Comparison of ENCODE assay signal across 15 cellular contexts in the genomic region with DNA sequence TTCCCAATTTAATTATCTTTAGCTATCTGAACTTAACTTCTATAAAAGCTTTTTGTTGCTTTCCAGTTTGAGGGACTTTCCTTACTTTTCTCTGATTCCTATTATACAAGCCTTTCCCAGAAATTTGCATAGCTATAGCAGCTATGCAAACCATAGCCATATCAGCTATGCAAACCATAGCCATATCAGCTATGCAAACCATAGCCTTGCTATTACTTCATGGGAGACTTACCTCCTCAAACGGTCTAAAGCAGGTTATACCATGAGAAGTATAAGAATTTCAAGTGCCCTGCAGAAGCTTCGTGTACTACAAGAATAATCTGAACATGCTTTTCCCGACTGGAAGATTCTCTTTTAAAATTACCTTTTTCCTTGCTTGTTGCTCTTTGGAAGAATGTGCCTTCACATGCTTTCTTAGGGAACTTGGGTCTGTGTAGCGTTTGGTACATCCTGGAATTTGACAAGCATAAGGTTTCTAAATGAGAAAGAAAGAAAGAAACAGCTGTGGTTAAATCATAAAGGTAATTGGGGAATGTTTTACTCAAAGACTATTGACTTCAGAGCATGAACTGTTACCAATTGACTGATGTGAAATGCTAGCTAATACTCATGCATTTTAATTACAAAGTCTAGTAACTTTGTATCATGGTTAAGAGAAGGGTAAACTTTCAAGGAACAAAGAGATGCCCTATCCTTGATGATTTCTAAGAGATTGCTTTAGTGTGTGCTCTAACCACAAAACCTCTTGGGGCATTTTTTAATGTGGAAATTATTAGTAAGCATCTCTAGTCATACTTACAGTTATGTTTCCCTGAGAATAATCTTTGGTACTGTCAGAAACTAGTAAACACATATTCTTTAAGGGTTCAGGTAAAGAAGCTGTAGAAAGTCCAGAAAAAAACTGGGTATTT.
DNase-seq lines count a peak whose midpoint lies in the region; ATAC-seq, FAIRE-seq and TF ChIP-seq lines count a peak whose summit lies in the region.
"Had no signal": no experiment of that assay in that cellular context is flagged by ENCODE, and none has a peak within 500 bp of the region (broad histone marks: within the 10 kb centered on the region; RNA-seq: fewer than 3 reads in every experiment).

No MANE protein-coding gene starts in this region.

- no peak overlapping the region for H3K23ac ChIP-seq in neuronal stem cell (ENCODE audit: low read depth, low read length, poor library complexity)

- H3K4ac ChIP-seq in neuronal stem cell (ENCODE audit: low read length), result no peak overlapping the region

- no peak overlapping the region for H2AK5ac ChIP-seq in neuronal stem cell (ENCODE audit: low read depth, low read length)

- H3K9me3 ChIP-seq in astrocyte (ENCODE audit: insufficient read depth, low read depth, low read length) (no peaks in the 10 kb centered on the region), neuronal stem cell (replicated peaks in 1 of 2; ENCODE audit: control insufficient read depth in 2 of 2, insufficient read depth in 1 of 2, low read depth in 1 of 2, low read length in 2 of 2) (no peaks in the 10 kb centered on the region)
- H3K9me3 ChIP-seq: Caco-2 had no signal

- H4K8ac ChIP-seq in neuronal stem cell (ENCODE audit: low read depth, low read length), result no peak overlapping the region

- H3K36me3 ChIP-seq in astrocyte (ENCODE audit: insufficient read depth, low read length) (peaks cover 17% of the 10 kb centered on the region), neuronal stem cell (replicated peaks in 1 of 2; ENCODE audit: control insufficient read depth in 2 of 2, insufficient read depth in 2 of 2, low read length in 2 of 2) (no peaks in the 10 kb centered on the region), GM23338 (ENCODE audit: insufficient read depth) (no peaks in the 10 kb centered on the region)
- H3K36me3 ChIP-seq: cardiac muscle cell had no signal

- no peak overlapping the region for H2BK120ac ChIP-seq in neuronal stem cell (ENCODE audit: low read depth, low read length)

- no peak overlapping the region for H2BK15ac ChIP-seq in neuronal stem cell (ENCODE audit: low read length)

- TF ChIP-seq CTCF in astrocyte (IDR thresholded peaks at IDR 0.05; ENCODE audit: insufficient read depth, low read depth, low read length) (no peak), GM23338 (conservative IDR thresholded peaks at IDR 0.05; ENCODE audit: low read depth in 2 of 2) (no peak)

- H3K9me3 Mint-ChIP-seq in astrocyte (ENCODE audit: unreplicated experiment), result no peaks in the 10 kb centered on the region
- H3K9me3 Mint-ChIP-seq in GM23338, result no peaks in the 10 kb centered on the region

- H3K79me2 ChIP-seq in astrocyte (ENCODE audit: insufficient read depth, low read length) (no peaks in the 10 kb centered on the region), GM23338 (replicated peaks; ENCODE audit: insufficient read depth) (no peaks in the 10 kb centered on the region)

- no CpG with 5 or more reads among the region's 4 CpGs for WGBS in neuronal stem cell (ENCODE audit: extremely low coverage in 2 of 2, insufficient read length in 2 of 2, insufficient replicate concordance in 1 of 2), 2 donors

- H4K20me1 ChIP-seq in astrocyte (ENCODE audit: insufficient read depth, low read length) (no peaks in the 10 kb centered on the region), GM23338 (replicated peaks; ENCODE audit: insufficient read depth) (no peaks in the 10 kb centered on the region)

- H3K27me3 ChIP-seq in astrocyte (ENCODE audit: insufficient read depth, low read length), result no peaks in the 10 kb centered on the region
- H3K27me3 ChIP-seq in neuronal stem cell (ENCODE audit: control insufficient read depth in 3 of 3, insufficient read depth in 3 of 3, low read depth in 1 of 3, low read length in 3 of 3), result no peaks in the 10 kb centered on the region
- no peaks in the 10 kb centered on the region for H3K27me3 ChIP-seq in GM23338 (ENCODE audit: insufficient read depth)
- H3K27me3 ChIP-seq: cardiac muscle cell had no signal

- H3K36me3 Mint-ChIP-seq in astrocyte (ENCODE audit: low read depth, unreplicated experiment), result peaks cover 20% of the 10 kb centered on the region
- no peaks in the 10 kb centered on the region for H3K36me3 Mint-ChIP-seq in GM23338 (ENCODE audit: low read depth)

- no peak overlapping the region for H2BK12ac ChIP-seq in neuronal stem cell (ENCODE audit: low read length)

- H3K27ac ChIP-seq in astrocyte (ENCODE audit: low read depth, low read length) (peak overlapping the region; percentile 6), neuronal stem cell (replicated peaks; ENCODE audit: low read length) (no peak overlapping the region), GM23338 (ENCODE audit: low read depth) (no peak overlapping the region)
- H3K27ac ChIP-seq: cardiac muscle cell had no signal

- no peak overlapping the region for H3K4me3 Mint-ChIP-seq in astrocyte (ENCODE audit: unreplicated experiment)
- H3K4me3 Mint-ChIP-seq in GM23338, result no peak overlapping the region

- H2AFZ ChIP-seq in astrocyte (ENCODE audit: low read depth, low read length) (no peak overlapping the region), neuronal stem cell (ENCODE audit: low read length) (peak overlapping the region; percentile 13), GM23338 (no peak overlapping the region)

- no peak overlapping the region for H3K18ac ChIP-seq in neuronal stem cell (ENCODE audit: low read length)

- peaks cover 33% of the 10 kb centered on the region for H3K4me1 Mint-ChIP-seq in astrocyte (ENCODE audit: low read depth, unreplicated experiment)
- H3K4me1 Mint-ChIP-seq in GM23338, result peaks cover 9% of the 10 kb centered on the region; the same call in 2 of the 3 replicates

- H3K4me3 ChIP-seq in astrocyte (ENCODE audit: insufficient read depth, low read depth, low read length), result no peak overlapping the region
- no peak overlapping the region for H3K4me3 ChIP-seq in neuronal stem cell (ENCODE audit: low read length in 2 of 2)
- no peak overlapping the region for H3K4me3 ChIP-seq in GM23338
- H3K4me3 ChIP-seq: cardiac muscle cell had no signal

- H3K4me2 ChIP-seq in astrocyte (ENCODE audit: low read length), result no peak overlapping the region
- H3K4me2 ChIP-seq in neuronal stem cell (ENCODE audit: insufficient read depth, low read length, poor library complexity, severe bottlenecking), result no peak overlapping the region
- no peak overlapping the region for H3K4me2 ChIP-seq in GM23338

- H3K79me1 ChIP-seq in neuronal stem cell (ENCODE audit: low read depth, low read length), result no peaks in the 10 kb centered on the region

- no peak overlapping the region for H3K14ac ChIP-seq in neuronal stem cell (ENCODE audit: low read length)

- no peak overlapping the region for H2BK5ac ChIP-seq in neuronal stem cell (ENCODE audit: low read length)

- FAIRE-seq in astrocyte (lab: Jason Lieb, UNC), result no peak
- FAIRE-seq: H1, HTR-8/SVneo, TTC549 had no signal

- DNase-seq in EL (peak; percentile 44), HS-5 (ENCODE audit: low read depth) (peak; percentile 23), astrocyte (ENCODE audit: low read depth) (peak; percentile 74), neuronal stem cell (ENCODE audit: low spot score) (no peak), hippocampal formation (lab: John Stamatoyannopoulos, UW) (no peak), GM23338 (ENCODE audit: low spot score) (no peak)
- DNase-seq in activated effector memory CD4-positive, alpha-beta T cell treated with Interleukin-2 at 50 U/mL for 16 hours, result no peak
- DNase-seq: activated CD8-positive, alpha-beta memory T cell treated with anti-CD3 and anti-CD28 coated beads, Interleukin-2, amount 50 U/mL, for 4 hours; Caco-2; midbrain; NCI-H524 treated with DMSO at 0.1 percent for 48 hours had no signal

- H3K9ac ChIP-seq in astrocyte (ENCODE audit: low read length), result no peak overlapping the region
- no peak overlapping the region for H3K9ac ChIP-seq in neuronal stem cell (ENCODE audit: low read depth, low read length, poor library complexity)

- H3K4me1 ChIP-seq in astrocyte (ENCODE audit: insufficient read depth, low read length), result peaks cover 4% of the 10 kb centered on the region
- peaks cover 0 to 12% of the 10 kb centered on the region in 2 donors for H3K4me1 ChIP-seq in neuronal stem cell (ENCODE audit: control insufficient read depth in 2 of 2, insufficient read depth in 1 of 2, low read depth in 1 of 2, low read length in 2 of 2)
- H3K4me1 ChIP-seq in GM23338 (ENCODE audit: insufficient read depth), result no peaks in the 10 kb centered on the region
- H3K4me1 ChIP-seq: Caco-2 had no signal

- H3F3A ChIP-seq in GM23338 (replicated peaks; ENCODE audit: low read depth), result no peaks in the 10 kb centered on the region

- no peaks in the 10 kb centered on the region for H3K9me2 ChIP-seq in GM23338 (ENCODE audit: insufficient read depth)

- H3K27me3 Mint-ChIP-seq in astrocyte (ENCODE audit: low read depth, unreplicated experiment) (no peaks in the 10 kb centered on the region), GM23338 (ENCODE audit: insufficient read depth, low read depth, poor library complexity) (no peaks in the 10 kb centered on the region)

- H4K91ac ChIP-seq in neuronal stem cell (ENCODE audit: low read depth, low read length, poor library complexity), result no peak overlapping the region

- H3K27ac Mint-ChIP-seq in astrocyte (ENCODE audit: unreplicated experiment) (peak overlapping the region; percentile 34), GM23338 (no peak overlapping the region)

- no peak for ATAC-seq in GM23338

TF ChIP-seq in GM23338, 12 proteins besides CTCF, POLR2A, EP300 and RAD21 (continues in another document):
- no peak for TF ChIP-seq CREB1 (CRISPR knock-in tag; IDR thresholded peaks at IDR 0.05; ENCODE audit: low read depth)
- TF ChIP-seq POLR2AphosphoS5 (IDR thresholded peaks at IDR 0.05; ENCODE audit: low read depth), result no peak
- no peak for TF ChIP-seq ZNF331 (CRISPR knock-in tag; IDR thresholded peaks at IDR 0.05; ENCODE audit: low read depth)
- no peak for TF ChIP-seq NANOG (IDR thresholded peaks at IDR 0.05; ENCODE audit: borderline replicate concordance)
- TF ChIP-seq JUNB (IDR thresholded peaks at IDR 0.05; ENCODE audit: unreplicated experiment), result no peak

Comparison
In these comparisons a context has a peak if more than half of its experiments do, and no peak if none do; other contexts are left out.
1. DNase-seq: peak in EL (single experiment), HS-5 (single experiment) and astrocyte (single experiment); none in neuronal stem cell (single experiment), activated effector memory CD4-positive, alpha-beta T cell treated with Interleukin-2 at 50 U/mL for 16 hours (single experiment), hippocampal formation (0 of 2) and GM23338 (single experiment).